11 cellular contexts compared by ENCODE assay signal in genomic region chr2:218293715-218294429, GRCh38. TPM values are rescaled to one million over a fixed set of nuclear protein-coding genes. Genes with fewer than 3 reads are reported as not detected.
DNase-seq lines count a peak whose midpoint lies in the region; ATAC-seq and TF ChIP-seq lines count a peak whose summit lies in the region.
"Had no signal": no experiment of that assay in that cellular context is flagged by ENCODE, and none has a peak within 500 bp of the region (broad histone marks: within the 10 kb centered on the region; RNA-seq: fewer than 3 reads in every experiment).

No MANE protein-coding gene starts in this region.

- peaks cover 64% of the 10 kb centered on the region for H3K36me3 Mint-ChIP-seq in Calu3 (ENCODE audit: insufficient read depth, unreplicated experiment)

- H3K4me1 Mint-ChIP-seq in Calu3 (ENCODE audit: low read depth, unreplicated experiment): peaks cover 80% of the 10 kb centered on the region

- H3K27ac ChIP-seq in angular gyrus (ENCODE audit: low read depth, low read length) (peak overlapping the region; percentile 17), lower lobe of right lung (peak overlapping the region; percentile 97), substantia nigra (ENCODE audit: low read depth, low read length, poor library complexity, severe bottlenecking) (peak overlapping the region; percentile 58), SJCRH30 (no peak overlapping the region)

- ATAC-seq in lower lobe of right lung (no peak), GM18520 (IDR thresholded peaks at IDR 0.05; ENCODE audit: unreplicated experiment) (no peak)
- ATAC-seq: stimulated activated naive CD8-positive, alpha-beta T cell treated with anti-CD3 and anti-CD28 coated beads, Interleukin-15, Interleukin-2, amounts not matched to agents 100 U/mL and 50 U/mL, for 24 hours had no signal

- no TSS peak for BruUV-seq in Calu3 (replicated peaks; lab: Mats Ljungman, UMichigan)

- H3K27me3 Mint-ChIP-seq in Calu3 (ENCODE audit: unreplicated experiment): no peaks in the 10 kb centered on the region

- CTCF ChIA-PET in Calu3 (lab: Charles Lee): interaction anchor here (0.9 to 2.1 kb wide), 8 partner anchors 10 to 103 kb away, joined by 3 to 8 read pairs (median 5); partner anchors contain the start of genes AAMP and PNKD

- TF ChIP-seq CTCF in Calu3 (IDR thresholded peaks at IDR 0.05; ENCODE audit: unreplicated experiment): no peak
- TF ChIP-seq CTCF in lower lobe of right lung (IDR thresholded peaks at IDR 0.05): no peak

- H3K9me3 ChIP-seq in lower lobe of right lung (no peaks in the 10 kb centered on the region), SJCRH30 (replicated peaks) (no peaks in the 10 kb centered on the region)

- H3K36me3 ChIP-seq in lower lobe of right lung (no peaks in the 10 kb centered on the region), SJCRH30 (no peaks in the 10 kb centered on the region)

- DNase-seq in Calu3 (no peak), lower lobe of right lung (no peak), substantia nigra (lab: John Stamatoyannopoulos, UW) (no peak), SJCRH30 (no peak)
- no peak for DNase-seq in stimulated activated CD4-positive, alpha-beta T cell treated with anti-CD3 and anti-CD28 coated beads, Interleukin-4, amount 100 ng/mL, for 24 hours
- DNase-seq: NCI-H226; stimulated activated CD4-positive, alpha-beta T cell treated with anti-CD3 and anti-CD28 coated beads, Interleukin-2, amount 100 ng/mL, for 24 hours; stimulated activated naive CD8-positive, alpha-beta T cell treated with anti-CD3 and anti-CD28 coated beads, Interleukin-15, Interleukin-2, amounts not matched to agents 100 U/mL and 50 U/mL, for 24 hours had no signal

- intact Hi-C loops in Calu3 (cut with micrococcal nuclease; ENCODE audit: unreplicated experiment): no loop called here
- intact Hi-C loops in lower lobe of right lung (cut with DNase I): loop anchor here (10.0 kb wide), 1 partner anchor 71 kb away; no protein-coding TSS in a partner anchor

- H3K4me1 ChIP-seq in lower lobe of right lung (peaks cover 78% of the 10 kb centered on the region), SJCRH30 (peaks cover 7% of the 10 kb centered on the region; the same call in 1 of the 2 replicates)

- H3K9me3 Mint-ChIP-seq in Calu3 (ENCODE audit: low read depth, unreplicated experiment): no peaks in the 10 kb centered on the region

- H3K27me3 ChIP-seq in lower lobe of right lung (ENCODE audit: low read depth) (no peaks in the 10 kb centered on the region), SJCRH30 (no peaks in the 10 kb centered on the region)

- H3K4me3 ChIP-seq in lower lobe of right lung (no peak overlapping the region), SJCRH30 (no peak overlapping the region)

- peak overlapping the region; percentile 98 for H3K27ac Mint-ChIP-seq in Calu3 (ENCODE audit: unreplicated experiment)

- peak overlapping the region; percentile 57 for H3K4me3 Mint-ChIP-seq in Calu3 (ENCODE audit: low read depth, unreplicated experiment)

RNA-seq across cellular contexts. Expression of gene TMBIM1, which starts 1.6 kb away (rescaled TPM):
- total RNA-seq in Calu3 (2022): 229 and 289 TPM in 2 replicates
- total RNA-seq in lower lobe of right lung: 300 TPM
- total RNA-seq in SJCRH30 (2014; rRNA removed; shearing (Covaris generic)): 10.3 and 11.2 TPM in 2 replicates

RNA-seq across cellular contexts. Expression of gene PNKD, which starts 23.6 kb away (rescaled TPM):
- total RNA-seq in Calu3 (2022) (46.8 and 54.0 TPM in 2 replicates), lower lobe of right lung (65.8 TPM)
- 49.8 and 57.9 TPM in 2 replicates for total RNA-seq in SJCRH30 (2014; rRNA removed; shearing (Covaris generic))

RNA-seq across cellular contexts. Expression of gene AAMP, which starts 23.9 kb away (rescaled TPM):
- total RNA-seq in Calu3 (2022): 102 and 117 TPM in 2 replicates
- 58.8 TPM for total RNA-seq in lower lobe of right lung
- 125 and 149 TPM in 2 replicates for total RNA-seq in SJCRH30 (2014; rRNA removed; shearing (Covaris generic))

RNA-seq across cellular contexts. Expression of gene GPBAR1, which starts 33.1 kb away (rescaled TPM):
- total RNA-seq in Calu3 (2022) (1.1 and 1.5 TPM in 2 replicates), lower lobe of right lung (4.6 TPM)
- total RNA-seq in SJCRH30 (2014; rRNA removed; shearing (Covaris generic)): 0.24 and 0.25 TPM in 2 replicates
- total RNA-seq: dermis blood vessel endothelial cell had no signal

Comparison
In these comparisons a context has a peak if more than half of its experiments do, and no peak if none do; other contexts are left out.
1. RNA of gene TMBIM1, which starts 1.6 kb away (total RNA-seq): 300 TPM in lower lobe of right lung (single experiment) and 229 to 289 TPM in Calu3; 10.3 to 11.2 TPM in SJCRH30; every median in the first group is over 10 times any median in the second.